ENCODE assay signal across 1 cellular context in the genomic region with DNA sequence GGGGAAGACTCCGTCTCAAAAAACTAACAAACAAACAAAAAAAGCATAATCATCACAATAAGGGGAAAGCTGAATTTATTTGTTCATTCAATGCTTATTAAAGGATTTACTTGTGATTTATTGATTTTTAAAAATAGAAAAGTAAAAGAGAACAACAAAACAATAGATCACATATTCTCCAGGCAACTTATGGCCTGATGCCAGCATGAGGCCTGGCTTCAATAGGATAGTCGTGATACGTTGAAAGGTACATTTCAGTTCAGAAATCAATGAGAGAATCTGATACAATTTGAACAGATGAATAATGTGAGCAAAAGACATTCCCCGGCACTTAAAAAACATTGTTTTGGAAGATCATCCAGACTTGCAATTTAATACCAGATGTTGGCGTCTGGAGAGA.
TF ChIP-seq lines count a peak whose summit lies in the region.

No MANE protein-coding gene starts in this region.

TF ChIP-seq in GM23338, 12 proteins besides CTCF, POLR2A, EP300 and RAD21 (continued from another document):
- TF ChIP-seq, protein P1, sequence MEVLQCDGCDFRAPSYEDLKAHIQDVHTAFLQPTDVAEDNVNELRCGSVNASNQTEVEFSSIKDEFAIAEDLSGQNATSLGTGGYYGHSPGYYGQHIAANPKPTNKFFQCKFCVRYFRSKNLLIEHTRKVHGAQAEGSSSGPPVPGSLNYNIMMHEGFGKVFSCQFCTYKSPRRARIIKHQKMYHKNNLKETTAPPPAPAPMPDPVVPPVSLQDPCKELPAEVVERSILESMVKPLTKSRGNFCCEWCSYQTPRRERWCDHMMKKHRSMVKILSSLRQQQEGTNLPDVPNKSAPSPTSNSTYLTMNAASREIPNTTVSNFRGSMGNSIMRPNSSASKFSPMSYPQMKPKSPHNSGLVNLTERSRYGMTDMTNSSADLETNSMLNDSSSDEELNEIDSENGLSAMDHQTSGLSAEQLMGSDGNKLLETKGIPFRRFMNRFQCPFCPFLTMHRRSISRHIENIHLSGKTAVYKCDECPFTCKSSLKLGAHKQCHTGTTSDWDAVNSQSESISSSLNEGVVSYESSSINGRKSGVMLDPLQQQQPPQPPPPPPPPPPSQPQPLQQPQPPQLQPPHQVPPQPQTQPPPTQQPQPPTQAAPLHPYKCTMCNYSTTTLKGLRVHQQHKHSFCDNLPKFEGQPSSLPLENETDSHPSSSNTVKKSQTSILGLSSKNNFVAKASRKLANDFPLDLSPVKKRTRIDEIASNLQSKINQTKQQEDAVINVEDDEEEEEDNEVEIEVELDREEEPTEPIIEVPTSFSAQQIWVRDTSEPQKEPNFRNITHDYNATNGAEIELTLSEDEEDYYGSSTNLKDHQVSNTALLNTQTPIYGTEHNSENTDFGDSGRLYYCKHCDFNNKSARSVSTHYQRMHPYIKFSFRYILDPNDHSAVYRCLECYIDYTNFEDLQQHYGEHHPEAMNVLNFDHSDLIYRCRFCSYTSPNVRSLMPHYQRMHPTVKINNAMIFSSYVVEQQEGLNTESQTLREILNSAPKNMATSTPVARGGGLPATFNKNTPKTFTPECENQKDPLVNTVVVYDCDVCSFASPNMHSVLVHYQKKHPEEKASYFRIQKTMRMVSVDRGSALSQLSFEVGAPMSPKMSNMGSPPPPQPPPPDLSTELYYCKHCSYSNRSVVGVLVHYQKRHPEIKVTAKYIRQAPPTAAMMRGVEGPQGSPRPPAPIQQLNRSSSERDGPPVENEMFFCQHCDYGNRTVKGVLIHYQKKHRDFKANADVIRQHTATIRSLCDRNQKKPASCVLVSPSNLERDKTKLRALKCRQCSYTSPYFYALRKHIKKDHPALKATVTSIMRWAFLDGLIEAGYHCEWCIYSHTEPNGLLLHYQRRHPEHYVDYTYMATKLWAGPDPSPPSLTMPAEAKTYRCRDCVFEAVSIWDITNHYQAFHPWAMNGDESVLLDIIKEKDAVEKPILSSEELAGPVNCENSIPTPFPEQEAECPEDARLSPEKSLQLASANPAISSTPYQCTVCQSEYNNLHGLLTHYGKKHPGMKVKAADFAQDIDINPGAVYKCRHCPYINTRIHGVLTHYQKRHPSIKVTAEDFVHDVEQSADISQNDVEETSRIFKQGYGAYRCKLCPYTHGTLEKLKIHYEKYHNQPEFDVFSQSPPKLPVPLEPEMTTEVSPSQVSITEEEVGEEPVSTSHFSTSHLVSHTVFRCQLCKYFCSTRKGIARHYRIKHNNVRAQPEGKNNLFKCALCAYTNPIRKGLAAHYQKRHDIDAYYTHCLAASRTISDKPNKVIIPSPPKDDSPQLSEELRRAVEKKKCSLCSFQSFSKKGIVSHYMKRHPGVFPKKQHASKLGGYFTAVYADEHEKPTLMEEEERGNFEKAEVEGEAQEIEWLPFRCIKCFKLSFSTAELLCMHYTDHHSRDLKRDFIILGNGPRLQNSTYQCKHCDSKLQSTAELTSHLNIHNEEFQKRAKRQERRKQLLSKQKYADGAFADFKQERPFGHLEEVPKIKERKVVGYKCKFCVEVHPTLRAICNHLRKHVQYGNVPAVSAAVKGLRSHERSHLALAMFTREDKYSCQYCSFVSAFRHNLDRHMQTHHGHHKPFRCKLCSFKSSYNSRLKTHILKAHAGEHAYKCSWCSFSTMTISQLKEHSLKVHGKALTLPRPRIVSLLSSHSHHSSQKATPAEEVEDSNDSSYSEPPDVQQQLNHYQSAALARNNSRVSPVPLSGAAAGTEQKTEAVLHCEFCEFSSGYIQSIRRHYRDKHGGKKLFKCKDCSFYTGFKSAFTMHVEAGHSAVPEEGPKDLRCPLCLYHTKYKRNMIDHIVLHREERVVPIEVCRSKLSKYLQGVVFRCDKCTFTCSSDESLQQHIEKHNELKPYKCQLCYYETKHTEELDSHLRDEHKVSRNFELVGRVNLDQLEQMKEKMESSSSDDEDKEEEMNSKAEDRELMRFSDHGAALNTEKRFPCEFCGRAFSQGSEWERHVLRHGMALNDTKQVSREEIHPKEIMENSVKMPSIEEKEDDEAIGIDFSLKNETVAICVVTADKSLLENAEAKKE (CRISPR knock-in tag; IDR thresholded peaks at IDR 0.05) = no peak
- no peak for TF ChIP-seq ZNF331 (CRISPR knock-in tag; IDR thresholded peaks at IDR 0.05; ENCODE audit: low read depth)
- TF ChIP-seq NANOG (IDR thresholded peaks at IDR 0.05; ENCODE audit: borderline replicate concordance) = no peak
- no peak for TF ChIP-seq JUNB (IDR thresholded peaks at IDR 0.05; ENCODE audit: unreplicated experiment)
- no peak for TF ChIP-seq CREB1 (CRISPR knock-in tag; IDR thresholded peaks at IDR 0.05; ENCODE audit: low read depth)
- TF ChIP-seq, protein P2, sequence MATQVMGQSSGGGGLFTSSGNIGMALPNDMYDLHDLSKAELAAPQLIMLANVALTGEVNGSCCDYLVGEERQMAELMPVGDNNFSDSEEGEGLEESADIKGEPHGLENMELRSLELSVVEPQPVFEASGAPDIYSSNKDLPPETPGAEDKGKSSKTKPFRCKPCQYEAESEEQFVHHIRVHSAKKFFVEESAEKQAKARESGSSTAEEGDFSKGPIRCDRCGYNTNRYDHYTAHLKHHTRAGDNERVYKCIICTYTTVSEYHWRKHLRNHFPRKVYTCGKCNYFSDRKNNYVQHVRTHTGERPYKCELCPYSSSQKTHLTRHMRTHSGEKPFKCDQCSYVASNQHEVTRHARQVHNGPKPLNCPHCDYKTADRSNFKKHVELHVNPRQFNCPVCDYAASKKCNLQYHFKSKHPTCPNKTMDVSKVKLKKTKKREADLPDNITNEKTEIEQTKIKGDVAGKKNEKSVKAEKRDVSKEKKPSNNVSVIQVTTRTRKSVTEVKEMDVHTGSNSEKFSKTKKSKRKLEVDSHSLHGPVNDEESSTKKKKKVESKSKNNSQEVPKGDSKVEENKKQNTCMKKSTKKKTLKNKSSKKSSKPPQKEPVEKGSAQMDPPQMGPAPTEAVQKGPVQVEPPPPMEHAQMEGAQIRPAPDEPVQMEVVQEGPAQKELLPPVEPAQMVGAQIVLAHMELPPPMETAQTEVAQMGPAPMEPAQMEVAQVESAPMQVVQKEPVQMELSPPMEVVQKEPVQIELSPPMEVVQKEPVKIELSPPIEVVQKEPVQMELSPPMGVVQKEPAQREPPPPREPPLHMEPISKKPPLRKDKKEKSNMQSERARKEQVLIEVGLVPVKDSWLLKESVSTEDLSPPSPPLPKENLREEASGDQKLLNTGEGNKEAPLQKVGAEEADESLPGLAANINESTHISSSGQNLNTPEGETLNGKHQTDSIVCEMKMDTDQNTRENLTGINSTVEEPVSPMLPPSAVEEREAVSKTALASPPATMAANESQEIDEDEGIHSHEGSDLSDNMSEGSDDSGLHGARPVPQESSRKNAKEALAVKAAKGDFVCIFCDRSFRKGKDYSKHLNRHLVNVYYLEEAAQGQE (IDR thresholded peaks at IDR 0.05; ENCODE audit: unreplicated experiment) = no peak
